Comparison of ENCODE assay signal across 22 cellular contexts in genomic region chr10:98383869-98384268, GRCh38.
"Had no signal": no experiment of that assay in that cellular context is flagged by ENCODE, and none has a peak within 500 bp of the region (broad histone marks: within the 10 kb centered on the region; RNA-seq: fewer than 3 reads in every experiment).

No MANE protein-coding gene starts in this region.

- H3K27me3 ChIP-seq: adrenal gland had no signal

- H3K4me3 ChIP-seq: adrenal gland had no signal

- FAIRE-seq: bronchial epithelial cell, TTC549 had no signal

- DNase-seq: activated CD4-positive, alpha-beta memory T cell treated with anti-CD3 and anti-CD28 coated beads, Interleukin-2, amount 10 ng/mL, durations not matched to agents 7 days and 5 days; activated CD4-positive, alpha-beta T cell treated with anti-CD3 and anti-CD28 coated beads for 36 hours; activated CD4-positive, alpha-beta T cell treated with anti-CD3 and anti-CD28 coated beads, Interleukin-2, amount 50 U/mL, for 1 hour; activated CD4-positive, CD25-positive, alpha-beta regulatory T cell; activated naive CD4-positive, alpha-beta T cell treated with anti-CD3 and anti-CD28 coated beads, Interleukin-2, amount 50 U/mL, for 16 hours; activated naive CD8-positive, alpha-beta T cell treated with anti-CD3 and anti-CD28 coated beads, Interleukin-2, amount 10 ng/mL, durations not matched to agents 7 days and 5 days; activated T-cell treated with anti-CD3 and anti-CD28 coated beads for 4 hours; activated T-cell treated with anti-CD3 and anti-CD28 coated beads, Interleukin-2, amount 50 U/mL, for 48 hours; anterior cingulate cortex; NCI-H1105 treated with DMSO at 0.1 percent for 48 hours; NCI-H1436 treated with DMSO at 0.1 percent for 48 hours; NCI-H187; NCI-H2081; NCI-H510A treated with DMSO at 0.1 percent for 48 hours; NCI-H69; NK-92 treated with Interleukin-12 subunit alpha and Interleukin-12 subunit beta, amount 100 ng/mL, for 24 hours; SHP77 treated with DMSO at 0.1 percent for 48 hours; T-helper 9 cell had no signal

- H3K4me1 ChIP-seq: adrenal gland had no signal

- H3K9me3 ChIP-seq: adrenal gland had no signal

- ATAC-seq: activated CD4-positive, alpha-beta T cell treated with anti-CD3 and anti-CD28 coated beads for 36 hours; activated T-helper 17 cell treated with anti-CD3 and anti-CD28 coated beads, Interleukin-2, amount 50 U/mL, for 72 hours had no signal
